ENCODE assay signal across 11 cellular contexts in genomic region chr2:45242161-45242741, GRCh38.
A peak's percentile ranks its signal among the peaks of the same experiment; 100 is the strongest.
DNase-seq lines count a peak whose midpoint lies in the region; ATAC-seq and TF ChIP-seq lines count a peak whose summit lies in the region.
"Had no signal": no experiment of that assay in that cellular context is flagged by ENCODE, and none has a peak within 500 bp of the region (broad histone marks: within the 10 kb centered on the region; RNA-seq: fewer than 3 reads in every experiment).

No MANE protein-coding gene starts in this region.

- H3K27ac Mint-ChIP-seq in stimulated activated naive CD8-positive, alpha-beta T cell treated with anti-CD3 and anti-CD28 coated beads, Interleukin-15, amount 100 ng/mL, for 72 hours = no peak overlapping the region
- H3K27ac Mint-ChIP-seq: activated naive CD4-positive, alpha-beta T cell treated with anti-CD3 and anti-CD28 coated beads for 36 hours; B cell had no signal

- H3K4me1 Mint-ChIP-seq in stimulated activated naive CD8-positive, alpha-beta T cell treated with anti-CD3 and anti-CD28 coated beads, Interleukin-15, amount 100 ng/mL, for 72 hours = peaks cover 9% of the 10 kb centered on the region
- H3K4me1 Mint-ChIP-seq: B cell had no signal

- no peaks in the 10 kb centered on the region for H3K36me3 ChIP-seq in aorta (ENCODE audit: control insufficient read depth in 1 of 2, insufficient read depth in 2 of 2, low read length in 1 of 2)

- H3K4me1 ChIP-seq in aorta (ENCODE audit: control insufficient read depth in 1 of 2, insufficient read depth in 2 of 2, low read length in 2 of 2) = no peaks in the 10 kb centered on the region

- 1 to 4% methylated on average over 6 of the region's 6 CpGs for WGBS in aorta, 2 donors

- peak overlapping the region; percentile 83 to 84 for H3K27ac ChIP-seq in aorta (ENCODE audit: low read depth in 1 of 2, low read length in 2 of 2)

- intact Hi-C loops in aorta (cut with DNase I) = loop anchor here in 1 of 2 donors (5.0 kb wide), 1 partner anchor 60 kb away; no protein-coding TSS in a partner anchor

- no peaks in the 10 kb centered on the region for H3K9me3 ChIP-seq in aorta (ENCODE audit: control insufficient read depth, low read length)

- in situ Hi-C loops in astrocyte of the spinal cord (cut with HindIII; ENCODE audit: low sequenced_read_pairs) = no loop called here

- DNase-seq in stimulated activated naive CD8-positive, alpha-beta T cell treated with anti-CD3 and anti-CD28 coated beads, Interleukin-15, Interleukin-2, amounts not matched to agents 100 U/mL and 50 U/mL, for 24 hours = no peak
- no peak for DNase-seq in stimulated activated naive CD8-positive, alpha-beta T cell treated with anti-CD3 and anti-CD28 coated beads, Interleukin-15, amount 100 ng/mL, for 72 hours
- DNase-seq in astrocyte of the spinal cord (ENCODE audit: low read depth, low spot score) (peak; percentile 48), left kidney (ENCODE audit: low read depth, low spot score) (peak; percentile 83), aorta (no peak), NOMO-1 (lab: John Stamatoyannopoulos, UW; ENCODE audit: unreplicated experiment in 2 of 2) (no peak)
- no peak for DNase-seq in stimulated activated CD4-positive, alpha-beta T cell treated with anti-CD3 and anti-CD28 coated beads, Interleukin-4, amount 100 ng/mL, for 24 hours
- DNase-seq: activated naive CD4-positive, alpha-beta T cell treated with anti-CD3 and anti-CD28 coated beads for 36 hours; small intestine had no signal

- H3K4me3 Mint-ChIP-seq in stimulated activated naive CD8-positive, alpha-beta T cell treated with anti-CD3 and anti-CD28 coated beads, Interleukin-15, amount 100 ng/mL, for 72 hours = no peak overlapping the region
- H3K4me3 Mint-ChIP-seq: activated naive CD4-positive, alpha-beta T cell treated with anti-CD3 and anti-CD28 coated beads for 36 hours; B cell had no signal

- TF ChIP-seq CTCF in astrocyte of the spinal cord (IDR thresholded peaks at IDR 0.05; ENCODE audit: low read depth, low read length) = no peak

- no peaks in the 10 kb centered on the region for H3K27me3 ChIP-seq in aorta (ENCODE audit: control insufficient read depth in 1 of 2, insufficient read depth in 2 of 2, low read length in 1 of 2)

- peak; percentile 40 for ATAC-seq in stimulated activated naive CD8-positive, alpha-beta T cell treated with anti-CD3 and anti-CD28 coated beads, Interleukin-15, Interleukin-2, amounts not matched to agents 100 U/mL and 50 U/mL, for 24 hours
- no peak for ATAC-seq in stimulated activated naive CD8-positive, alpha-beta T cell treated with anti-CD3 and anti-CD28 coated beads, Interleukin-15, amount 100 ng/mL, for 72 hours
- ATAC-seq in aorta (ENCODE audit: low FRiP score) (peak; percentile 77), HG03442 (IDR thresholded peaks at IDR 0.05; ENCODE audit: unreplicated experiment) (no peak)

- H3K4me3 ChIP-seq in astrocyte of the spinal cord (ENCODE audit: low read depth, low read length) (no peak overlapping the region), aorta (ENCODE audit: low read length in 2 of 2) (no peak overlapping the region)

- H3K9me3 Mint-ChIP-seq in stimulated activated naive CD8-positive, alpha-beta T cell treated with anti-CD3 and anti-CD28 coated beads, Interleukin-15, amount 100 ng/mL, for 72 hours = no peaks in the 10 kb centered on the region
- H3K9me3 Mint-ChIP-seq: activated naive CD4-positive, alpha-beta T cell treated with anti-CD3 and anti-CD28 coated beads for 36 hours had no signal

- peaks cover 17% of the 10 kb centered on the region for H3K27me3 Mint-ChIP-seq in stimulated activated naive CD8-positive, alpha-beta T cell treated with anti-CD3 and anti-CD28 coated beads, Interleukin-15, amount 100 ng/mL, for 72 hours

Comparison
In these comparisons a context has a peak if more than half of its experiments do, and no peak if none do; other contexts are left out.
1. ATAC-seq: peak in stimulated activated naive CD8-positive, alpha-beta T cell treated with anti-CD3 and anti-CD28 coated beads, Interleukin-15, Interleukin-2, amounts not matched to agents 100 U/mL and 50 U/mL, for 24 hours (single experiment) and aorta (single experiment); none in stimulated activated naive CD8-positive, alpha-beta T cell treated with anti-CD3 and anti-CD28 coated beads, Interleukin-15, amount 100 ng/mL, for 72 hours (single experiment) and HG03442 (single experiment).
2. DNase-seq: peak in astrocyte of the spinal cord (single experiment) and left kidney (single experiment); none in stimulated activated naive CD8-positive, alpha-beta T cell treated with anti-CD3 and anti-CD28 coated beads, Interleukin-15, Interleukin-2, amounts not matched to agents 100 U/mL and 50 U/mL, for 24 hours (single experiment), stimulated activated naive CD8-positive, alpha-beta T cell treated with anti-CD3 and anti-CD28 coated beads, Interleukin-15, amount 100 ng/mL, for 72 hours (0 of 2), aorta (0 of 2), stimulated activated CD4-positive, alpha-beta T cell treated with anti-CD3 and anti-CD28 coated beads, Interleukin-4, amount 100 ng/mL, for 24 hours (single experiment) and NOMO-1 (0 of 2).